ENCODE assay signal across 1 cellular context in genomic region chr3:33577588-33577987, GRCh38.
TF ChIP-seq lines count a peak whose summit lies in the region.

No MANE protein-coding gene starts in this region.

TF ChIP-seq in H1, 55 proteins besides CTCF, POLR2A, EP300 and RAD21 (continued from another document):
- TF ChIP-seq, protein P1, sequence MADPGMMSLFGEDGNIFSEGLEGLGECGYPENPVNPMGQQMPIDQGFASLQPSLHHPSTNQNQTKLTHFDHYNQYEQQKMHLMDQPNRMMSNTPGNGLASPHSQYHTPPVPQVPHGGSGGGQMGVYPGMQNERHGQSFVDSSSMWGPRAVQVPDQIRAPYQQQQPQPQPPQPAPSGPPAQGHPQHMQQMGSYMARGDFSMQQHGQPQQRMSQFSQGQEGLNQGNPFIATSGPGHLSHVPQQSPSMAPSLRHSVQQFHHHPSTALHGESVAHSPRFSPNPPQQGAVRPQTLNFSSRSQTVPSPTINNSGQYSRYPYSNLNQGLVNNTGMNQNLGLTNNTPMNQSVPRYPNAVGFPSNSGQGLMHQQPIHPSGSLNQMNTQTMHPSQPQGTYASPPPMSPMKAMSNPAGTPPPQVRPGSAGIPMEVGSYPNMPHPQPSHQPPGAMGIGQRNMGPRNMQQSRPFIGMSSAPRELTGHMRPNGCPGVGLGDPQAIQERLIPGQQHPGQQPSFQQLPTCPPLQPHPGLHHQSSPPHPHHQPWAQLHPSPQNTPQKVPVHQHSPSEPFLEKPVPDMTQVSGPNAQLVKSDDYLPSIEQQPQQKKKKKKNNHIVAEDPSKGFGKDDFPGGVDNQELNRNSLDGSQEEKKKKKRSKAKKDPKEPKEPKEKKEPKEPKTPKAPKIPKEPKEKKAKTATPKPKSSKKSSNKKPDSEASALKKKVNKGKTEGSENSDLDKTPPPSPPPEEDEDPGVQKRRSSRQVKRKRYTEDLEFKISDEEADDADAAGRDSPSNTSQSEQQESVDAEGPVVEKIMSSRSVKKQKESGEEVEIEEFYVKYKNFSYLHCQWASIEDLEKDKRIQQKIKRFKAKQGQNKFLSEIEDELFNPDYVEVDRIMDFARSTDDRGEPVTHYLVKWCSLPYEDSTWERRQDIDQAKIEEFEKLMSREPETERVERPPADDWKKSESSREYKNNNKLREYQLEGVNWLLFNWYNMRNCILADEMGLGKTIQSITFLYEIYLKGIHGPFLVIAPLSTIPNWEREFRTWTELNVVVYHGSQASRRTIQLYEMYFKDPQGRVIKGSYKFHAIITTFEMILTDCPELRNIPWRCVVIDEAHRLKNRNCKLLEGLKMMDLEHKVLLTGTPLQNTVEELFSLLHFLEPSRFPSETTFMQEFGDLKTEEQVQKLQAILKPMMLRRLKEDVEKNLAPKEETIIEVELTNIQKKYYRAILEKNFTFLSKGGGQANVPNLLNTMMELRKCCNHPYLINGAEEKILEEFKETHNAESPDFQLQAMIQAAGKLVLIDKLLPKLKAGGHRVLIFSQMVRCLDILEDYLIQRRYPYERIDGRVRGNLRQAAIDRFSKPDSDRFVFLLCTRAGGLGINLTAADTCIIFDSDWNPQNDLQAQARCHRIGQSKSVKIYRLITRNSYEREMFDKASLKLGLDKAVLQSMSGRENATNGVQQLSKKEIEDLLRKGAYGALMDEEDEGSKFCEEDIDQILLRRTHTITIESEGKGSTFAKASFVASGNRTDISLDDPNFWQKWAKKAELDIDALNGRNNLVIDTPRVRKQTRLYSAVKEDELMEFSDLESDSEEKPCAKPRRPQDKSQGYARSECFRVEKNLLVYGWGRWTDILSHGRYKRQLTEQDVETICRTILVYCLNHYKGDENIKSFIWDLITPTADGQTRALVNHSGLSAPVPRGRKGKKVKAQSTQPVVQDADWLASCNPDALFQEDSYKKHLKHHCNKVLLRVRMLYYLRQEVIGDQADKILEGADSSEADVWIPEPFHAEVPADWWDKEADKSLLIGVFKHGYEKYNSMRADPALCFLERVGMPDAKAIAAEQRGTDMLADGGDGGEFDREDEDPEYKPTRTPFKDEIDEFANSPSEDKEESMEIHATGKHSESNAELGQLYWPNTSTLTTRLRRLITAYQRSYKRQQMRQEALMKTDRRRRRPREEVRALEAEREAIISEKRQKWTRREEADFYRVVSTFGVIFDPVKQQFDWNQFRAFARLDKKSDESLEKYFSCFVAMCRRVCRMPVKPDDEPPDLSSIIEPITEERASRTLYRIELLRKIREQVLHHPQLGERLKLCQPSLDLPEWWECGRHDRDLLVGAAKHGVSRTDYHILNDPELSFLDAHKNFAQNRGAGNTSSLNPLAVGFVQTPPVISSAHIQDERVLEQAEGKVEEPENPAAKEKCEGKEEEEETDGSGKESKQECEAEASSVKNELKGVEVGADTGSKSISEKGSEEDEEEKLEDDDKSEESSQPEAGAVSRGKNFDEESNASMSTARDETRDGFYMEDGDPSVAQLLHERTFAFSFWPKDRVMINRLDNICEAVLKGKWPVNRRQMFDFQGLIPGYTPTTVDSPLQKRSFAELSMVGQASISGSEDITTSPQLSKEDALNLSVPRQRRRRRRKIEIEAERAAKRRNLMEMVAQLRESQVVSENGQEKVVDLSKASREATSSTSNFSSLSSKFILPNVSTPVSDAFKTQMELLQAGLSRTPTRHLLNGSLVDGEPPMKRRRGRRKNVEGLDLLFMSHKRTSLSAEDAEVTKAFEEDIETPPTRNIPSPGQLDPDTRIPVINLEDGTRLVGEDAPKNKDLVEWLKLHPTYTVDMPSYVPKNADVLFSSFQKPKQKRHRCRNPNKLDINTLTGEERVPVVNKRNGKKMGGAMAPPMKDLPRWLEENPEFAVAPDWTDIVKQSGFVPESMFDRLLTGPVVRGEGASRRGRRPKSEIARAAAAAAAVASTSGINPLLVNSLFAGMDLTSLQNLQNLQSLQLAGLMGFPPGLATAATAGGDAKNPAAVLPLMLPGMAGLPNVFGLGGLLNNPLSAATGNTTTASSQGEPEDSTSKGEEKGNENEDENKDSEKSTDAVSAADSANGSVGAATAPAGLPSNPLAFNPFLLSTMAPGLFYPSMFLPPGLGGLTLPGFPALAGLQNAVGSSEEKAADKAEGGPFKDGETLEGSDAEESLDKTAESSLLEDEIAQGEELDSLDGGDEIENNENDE (IDR thresholded peaks at IDR 0.05; ENCODE audit: insufficient replicate concordance, low read length), result peak; percentile 86
- TF ChIP-seq NANOG (IDR thresholded peaks at IDR 0.05; ENCODE audit: insufficient read depth, low read depth, low read length, poor library complexity, severe bottlenecking) (peak; percentile 92), HDAC2 (IDR thresholded peaks at IDR 0.05; ENCODE audit: borderline replicate concordance in 1 of 2, low read depth in 2 of 2, low read length in 2 of 2) (no peak), POLR2AphosphoS5 (IDR thresholded peaks at IDR 0.05; ENCODE audit: low read depth, low read length) (peak; percentile 40; the same call in 1 of the 2 replicates), POU5F1 (IDR thresholded peaks at IDR 0.05; ENCODE audit: low read depth, low read length) (peak; percentile 76), CTBP2 (IDR thresholded peaks at IDR 0.05; ENCODE audit: borderline replicate concordance, insufficient read depth, insufficient read length, low read length) (no peak)
